Comparison of ENCODE assay signal across 1 cellular context in the genomic region with DNA sequence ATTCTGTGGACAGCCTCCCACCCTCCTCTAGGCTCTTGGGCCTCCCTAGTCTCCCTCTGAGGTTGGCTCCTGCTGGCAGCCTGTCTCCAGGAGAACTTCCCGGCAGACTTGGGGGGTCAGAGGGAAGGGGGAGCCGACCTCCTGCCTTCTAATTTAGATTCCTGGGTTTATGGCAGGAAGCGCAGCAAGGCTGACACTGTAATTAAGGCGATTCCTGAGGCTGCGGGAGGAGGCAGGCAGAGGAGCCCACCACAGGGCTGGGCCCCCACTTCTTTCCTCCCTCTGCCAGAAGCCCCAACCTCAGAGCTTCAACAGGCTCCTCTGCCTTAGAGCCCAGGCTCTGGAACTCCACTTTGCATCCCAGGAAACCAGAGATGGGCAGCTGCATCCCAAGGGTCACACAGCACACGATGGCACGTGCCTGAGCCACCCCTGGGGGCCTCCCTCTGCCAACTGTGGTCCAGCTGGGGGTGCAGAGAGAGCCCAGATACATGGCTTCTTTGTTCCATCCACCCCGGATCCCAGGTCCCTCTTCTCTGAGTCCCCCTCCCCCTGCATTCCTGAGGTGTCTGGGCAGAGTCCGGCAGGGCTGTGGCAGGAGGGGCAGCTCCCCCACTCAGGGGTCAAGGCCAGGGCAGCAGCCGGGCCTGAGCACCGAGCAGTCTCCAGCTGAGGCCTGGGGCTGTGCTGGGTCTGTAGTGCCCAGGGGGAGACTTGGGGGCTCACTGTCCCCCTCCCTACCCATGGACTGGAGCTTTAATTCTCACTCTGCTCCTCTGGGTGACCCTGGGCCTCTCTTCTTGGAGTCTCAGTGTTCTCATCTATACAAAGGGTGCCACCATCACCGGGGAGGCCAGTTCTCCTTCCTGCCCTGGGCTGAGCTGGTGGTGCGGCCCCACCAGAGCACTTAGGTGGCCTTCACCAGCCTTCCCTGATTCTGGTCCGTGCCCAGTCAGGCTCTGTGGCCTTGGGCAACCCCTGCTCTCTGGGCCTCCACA.
TF ChIP-seq lines count a peak whose summit lies in the region.

No MANE protein-coding gene starts in this region.

TF ChIP-seq in HepG2, 621 proteins besides CTCF, POLR2A, EP300 and RAD21 (continued from another document and continues in another):
- TF ChIP-seq, protein P1, sequence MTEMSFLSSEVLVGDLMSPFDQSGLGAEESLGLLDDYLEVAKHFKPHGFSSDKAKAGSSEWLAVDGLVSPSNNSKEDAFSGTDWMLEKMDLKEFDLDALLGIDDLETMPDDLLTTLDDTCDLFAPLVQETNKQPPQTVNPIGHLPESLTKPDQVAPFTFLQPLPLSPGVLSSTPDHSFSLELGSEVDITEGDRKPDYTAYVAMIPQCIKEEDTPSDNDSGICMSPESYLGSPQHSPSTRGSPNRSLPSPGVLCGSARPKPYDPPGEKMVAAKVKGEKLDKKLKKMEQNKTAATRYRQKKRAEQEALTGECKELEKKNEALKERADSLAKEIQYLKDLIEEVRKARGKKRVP (CRISPR knock-in tag; IDR thresholded peaks at IDR 0.05), result no peak
- TF ChIP-seq ZBTB7B (CRISPR knock-in tag; IDR thresholded peaks at IDR 0.05), result peak; percentile 79
- TF ChIP-seq KLF12 (CRISPR knock-in tag; IDR thresholded peaks at IDR 0.05; ENCODE audit: borderline replicate concordance), result no peak
- no peak for TF ChIP-seq ZBTB49 (CRISPR knock-in tag; IDR thresholded peaks at IDR 0.05; ENCODE audit: borderline replicate concordance)
- TF ChIP-seq ZNF629 (CRISPR knock-in tag; conservative IDR thresholded peaks at IDR 0.05), result peak; percentile 76
- peak; percentile 61; the same call in 1 of the 2 replicates for TF ChIP-seq FOSL2 (CRISPR knock-in tag; IDR thresholded peaks at IDR 0.05)
- peak; percentile 89 for TF ChIP-seq MAZ (IDR thresholded peaks at IDR 0.05; ENCODE audit: borderline replicate concordance, low read depth, low read length)
- peak; percentile 76 for TF ChIP-seq MAZ (CRISPR knock-in tag; IDR thresholded peaks at IDR 0.05; ENCODE audit: low read depth)
- no peak for TF ChIP-seq RFXANK (CRISPR knock-in tag; IDR thresholded peaks at IDR 0.05)
- TF ChIP-seq ZNF878 (CRISPR knock-in tag; IDR thresholded peaks at IDR 0.05), result 0 out of 2 replicates have a peak, but pooled peaks have one; percentile 61
- no peak; the same call in 1 of the 2 replicates for TF ChIP-seq GFI1 (CRISPR knock-in tag; IDR thresholded peaks at IDR 0.05; ENCODE audit: borderline replicate concordance)
- no peak for TF ChIP-seq ZNF282 (IDR thresholded peaks at IDR 0.05; ENCODE audit: partially characterized antibody)
- peak; percentile 94 for TF ChIP-seq HNF4A (CRISPR knock-in tag; IDR thresholded peaks at IDR 0.05)
- peak; percentile 56; the same call in 1 of the 2 replicates for TF ChIP-seq HIVEP1 (CRISPR knock-in tag; IDR thresholded peaks at IDR 0.05)
- no peak for TF ChIP-seq ZMYM2 (CRISPR knock-in tag; IDR thresholded peaks at IDR 0.05)
- peak; percentile 86 for TF ChIP-seq BCL6 (CRISPR knock-in tag; IDR thresholded peaks at IDR 0.05)
- TF ChIP-seq SNRNP70 (IDR thresholded peaks at IDR 0.05; ENCODE audit: low read depth, low read length), result no peak
- peak; percentile 86 for TF ChIP-seq NCOA2 (CRISPR knock-in tag; IDR thresholded peaks at IDR 0.05)
- TF ChIP-seq FOXP1 (IDR thresholded peaks at IDR 0.05), result no peak
- peak; percentile 44; the same call in 1 of the 2 replicates for TF ChIP-seq FOXP1 (CRISPR knock-in tag; IDR thresholded peaks at IDR 0.05)
- TF ChIP-seq, protein P2, sequence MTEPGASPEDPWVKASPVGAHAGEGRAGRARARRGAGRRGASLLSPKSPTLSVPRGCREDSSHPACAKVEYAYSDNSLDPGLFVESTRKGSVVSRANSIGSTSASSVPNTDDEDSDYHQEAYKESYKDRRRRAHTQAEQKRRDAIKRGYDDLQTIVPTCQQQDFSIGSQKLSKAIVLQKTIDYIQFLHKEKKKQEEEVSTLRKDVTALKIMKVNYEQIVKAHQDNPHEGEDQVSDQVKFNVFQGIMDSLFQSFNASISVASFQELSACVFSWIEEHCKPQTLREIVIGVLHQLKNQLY (CRISPR knock-in tag; IDR thresholded peaks at IDR 0.05), result 0 out of 2 replicates have a peak, but pooled peaks have one; percentile 32
- TF ChIP-seq PRDM10 (CRISPR knock-in tag; IDR thresholded peaks at IDR 0.05; ENCODE audit: low read depth), result no peak
- TF ChIP-seq BATF2 (CRISPR knock-in tag; IDR thresholded peaks at IDR 0.05), result no peak
- 0 out of 2 replicates have a peak, but pooled peaks have one; percentile 35 for TF ChIP-seq NFKBIZ (CRISPR knock-in tag; IDR thresholded peaks at IDR 0.05)
- TF ChIP-seq GABPB1 (CRISPR knock-in tag; IDR thresholded peaks at IDR 0.05), result peak; percentile 22; the same call in 1 of the 2 replicates
- 0 out of 2 replicates have a peak, but pooled peaks have one; percentile 54 for TF ChIP-seq ZNF580 (CRISPR knock-in tag; IDR thresholded peaks at IDR 0.05; ENCODE audit: borderline replicate concordance, low read depth)
- TF ChIP-seq ZNF703 (CRISPR knock-in tag; IDR thresholded peaks at IDR 0.05; ENCODE audit: borderline replicate concordance), result no peak
- TF ChIP-seq HMG20A (CRISPR knock-in tag; IDR thresholded peaks at IDR 0.05; ENCODE audit: borderline replicate concordance), result peak; percentile 66; the same call in 1 of the 2 replicates
- 0 out of 2 replicates have a peak, but pooled peaks have one; percentile 32 for TF ChIP-seq ZNF598 (CRISPR knock-in tag; IDR thresholded peaks at IDR 0.05; ENCODE audit: borderline replicate concordance)
- TF ChIP-seq NFYB (CRISPR knock-in tag; IDR thresholded peaks at IDR 0.05), result no peak
- TF ChIP-seq ZXDC (CRISPR knock-in tag; IDR thresholded peaks at IDR 0.05), result no peak
- TF ChIP-seq ZNF503 (CRISPR knock-in tag; IDR thresholded peaks at IDR 0.05), result peak; percentile 39; the same call in 1 of the 2 replicates
- TF ChIP-seq, protein P3, sequence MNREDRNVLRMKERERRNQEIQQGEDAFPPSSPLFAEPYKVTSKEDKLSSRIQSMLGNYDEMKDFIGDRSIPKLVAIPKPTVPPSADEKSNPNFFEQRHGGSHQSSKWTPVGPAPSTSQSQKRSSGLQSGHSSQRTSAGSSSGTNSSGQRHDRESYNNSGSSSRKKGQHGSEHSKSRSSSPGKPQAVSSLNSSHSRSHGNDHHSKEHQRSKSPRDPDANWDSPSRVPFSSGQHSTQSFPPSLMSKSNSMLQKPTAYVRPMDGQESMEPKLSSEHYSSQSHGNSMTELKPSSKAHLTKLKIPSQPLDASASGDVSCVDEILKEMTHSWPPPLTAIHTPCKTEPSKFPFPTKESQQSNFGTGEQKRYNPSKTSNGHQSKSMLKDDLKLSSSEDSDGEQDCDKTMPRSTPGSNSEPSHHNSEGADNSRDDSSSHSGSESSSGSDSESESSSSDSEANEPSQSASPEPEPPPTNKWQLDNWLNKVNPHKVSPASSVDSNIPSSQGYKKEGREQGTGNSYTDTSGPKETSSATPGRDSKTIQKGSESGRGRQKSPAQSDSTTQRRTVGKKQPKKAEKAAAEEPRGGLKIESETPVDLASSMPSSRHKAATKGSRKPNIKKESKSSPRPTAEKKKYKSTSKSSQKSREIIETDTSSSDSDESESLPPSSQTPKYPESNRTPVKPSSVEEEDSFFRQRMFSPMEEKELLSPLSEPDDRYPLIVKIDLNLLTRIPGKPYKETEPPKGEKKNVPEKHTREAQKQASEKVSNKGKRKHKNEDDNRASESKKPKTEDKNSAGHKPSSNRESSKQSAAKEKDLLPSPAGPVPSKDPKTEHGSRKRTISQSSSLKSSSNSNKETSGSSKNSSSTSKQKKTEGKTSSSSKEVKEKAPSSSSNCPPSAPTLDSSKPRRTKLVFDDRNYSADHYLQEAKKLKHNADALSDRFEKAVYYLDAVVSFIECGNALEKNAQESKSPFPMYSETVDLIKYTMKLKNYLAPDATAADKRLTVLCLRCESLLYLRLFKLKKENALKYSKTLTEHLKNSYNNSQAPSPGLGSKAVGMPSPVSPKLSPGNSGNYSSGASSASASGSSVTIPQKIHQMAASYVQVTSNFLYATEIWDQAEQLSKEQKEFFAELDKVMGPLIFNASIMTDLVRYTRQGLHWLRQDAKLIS (CRISPR knock-in tag; IDR thresholded peaks at IDR 0.05), result no peak
- TF ChIP-seq ZNF75D (CRISPR knock-in tag; IDR thresholded peaks at IDR 0.05; ENCODE audit: borderline replicate concordance), result no peak
- TF ChIP-seq ZNF234 (CRISPR knock-in tag; conservative IDR thresholded peaks at IDR 0.05), result no peak
- no peak for TF ChIP-seq SIN3A (IDR thresholded peaks at IDR 0.05; ENCODE audit: borderline replicate concordance, low read depth, low read length)
- peak; percentile 98 for TF ChIP-seq NR2F6 (IDR thresholded peaks at IDR 0.05)
- peak; percentile 100 for TF ChIP-seq NR2F6 (CRISPR knock-in tag; IDR thresholded peaks at IDR 0.05)
